8 cellular contexts compared by ENCODE assay signal in the genomic region with DNA sequence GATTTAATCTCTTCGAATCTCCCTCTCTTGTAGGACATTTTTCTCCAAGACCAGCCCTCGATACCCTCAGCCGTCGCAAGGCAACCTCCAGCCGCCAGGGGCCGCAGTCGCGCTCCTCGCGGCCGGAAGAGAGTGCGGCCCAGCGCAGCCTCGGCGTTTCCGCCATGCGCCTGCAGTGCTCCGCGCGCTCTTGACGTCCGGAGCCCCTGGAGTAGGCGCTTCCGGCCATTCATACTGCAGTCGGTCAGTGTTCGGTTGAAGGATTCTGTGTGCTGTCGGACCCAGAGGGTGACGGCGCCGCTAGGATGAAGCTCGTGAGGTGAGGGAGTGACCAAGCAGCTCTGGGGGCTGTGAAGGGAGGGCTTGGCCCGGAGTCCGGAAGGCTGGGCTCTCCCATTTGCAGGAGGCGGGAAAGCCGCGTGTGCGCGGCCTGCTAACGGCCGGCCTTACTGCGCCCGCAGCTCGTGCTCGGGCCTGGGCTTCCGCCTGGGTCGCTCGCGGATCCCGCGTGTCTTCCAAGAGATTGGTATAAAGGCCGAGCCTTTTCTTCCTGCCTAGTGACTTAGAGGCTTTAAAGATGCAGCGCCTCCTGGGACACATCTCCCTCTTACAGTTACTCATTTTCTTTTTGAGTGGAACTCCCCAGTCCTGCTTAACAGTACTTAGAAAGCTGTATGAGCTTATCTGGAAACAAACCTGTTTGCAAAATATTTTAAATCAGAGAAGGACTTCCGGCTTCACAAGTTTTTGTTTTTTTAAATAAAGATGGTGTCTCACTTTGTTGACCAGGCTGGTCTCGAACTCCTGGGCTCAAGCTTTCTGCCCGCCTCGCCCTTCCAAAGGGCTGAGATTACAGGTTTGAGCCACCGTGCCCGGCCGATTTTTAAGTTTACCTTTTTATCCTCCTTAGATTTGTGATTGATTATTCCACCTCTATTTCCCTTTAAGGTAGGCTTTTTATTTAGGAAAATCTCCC. TPM values are rescaled to one million over a fixed set of nuclear protein-coding genes. Genes with fewer than 3 reads are reported as not detected.
A peak's percentile ranks its signal among the peaks of the same experiment; 100 is the strongest.
DNase-seq lines count a peak whose midpoint lies in the region; ATAC-seq and TF ChIP-seq lines count a peak whose summit lies in the region.

A gene (plus strand): TSS at position 190 of the 976 bp plus-strand sequence. CDS start 116 bp downstream, at position 306.

- no peaks in the 10 kb centered on the region; the same call in 1 of the 2 replicates for H3K27me3 Mint-ChIP-seq in WTC11 (ENCODE audit: low read depth)
- H3K27me3 Mint-ChIP-seq in immature natural killer cell (ENCODE audit: low read depth in 3 of 3) = peaks cover 6 to 8% (median 7%) of the 10 kb centered on the region in 3 donors

- H3K9me3 ChIP-seq in spleen = no peaks in the 10 kb centered on the region

- H3K4me1 Mint-ChIP-seq in WTC11 (peaks cover 21% of the 10 kb centered on the region), immature natural killer cell (peaks cover 38 to 49% of the 10 kb centered on the region in 2 donors)

- ATAC-seq in GM18909 (IDR thresholded peaks at IDR 0.05; ENCODE audit: poor library complexity, unreplicated experiment) (peak; percentile 99), HG03175 (IDR thresholded peaks at IDR 0.05; ENCODE audit: unreplicated experiment) (peak; percentile 98), WTC11 (peak; percentile 97)

- H3K9me3 Mint-ChIP-seq in WTC11 (peaks cover 12% of the 10 kb centered on the region), immature natural killer cell (no peaks in the 10 kb centered on the region)

- TF ChIP-seq POLR2A in spleen (IDR thresholded peaks at IDR 0.05) = peak in 1 of 3 donors; percentile 7

- no peaks in the 10 kb centered on the region for H3K27me3 ChIP-seq in spleen (replicated peaks in 1 of 7)

- WGBS in spleen, 5 donors = 0 to 1% (median 1%) methylated on average over 39 to 59 of the region's 59 CpGs

- peaks cover 9 to 51% (median 29%) of the 10 kb centered on the region in 6 donors for H3K4me1 ChIP-seq in spleen

- TF ChIP-seq CTCF in AG09319 (IDR thresholded peaks at IDR 0.05; ENCODE audit: low read depth, low read length) = peak; percentile 95
- TF ChIP-seq CTCF in WTC11 (IDR thresholded peaks at IDR 0.05) = peak; percentile 79
- TF ChIP-seq CTCF in cardiac fibroblast (IDR thresholded peaks at IDR 0.05; ENCODE audit: low read depth, low read length) = peak; percentile 83
- peak; percentile 91 to 99 (median 97) for TF ChIP-seq CTCF in spleen (IDR thresholded peaks at IDR 0.05 in 8 of 11, conservative IDR thresholded peaks at IDR 0.05 in 3 of 11)

- H3K36me3 Mint-ChIP-seq in WTC11 (peaks cover 32% of the 10 kb centered on the region), immature natural killer cell (peaks cover 0 to 7% (median 4%) of the 10 kb centered on the region in 3 donors)

- peak within 1 kb of the TSS; percentile 73 to 89 (median 86) for H3K27ac ChIP-seq in spleen

- peak within 1 kb of the TSS; percentile 99 for H3K27ac Mint-ChIP-seq in WTC11
- H3K27ac Mint-ChIP-seq in immature natural killer cell = peak within 1 kb of the TSS; percentile 95 to 99 (median 98)

- DNase-seq in AG09319 (ENCODE audit: extremely low read depth, low read depth) (peak; percentile 64), NCI-H2227 treated with DMSO at 0.1 percent for 48 hours (lab: John Stamatoyannopoulos, UW) (peak; percentile 87), WTC11 (ENCODE audit: low spot score) (peak; percentile 91), cardiac fibroblast (ENCODE audit: low read depth in 2 of 2) (peak; percentile 93 to 94), immature natural killer cell (peak; percentile 85 to 86 (median 85)), spleen (peak; percentile 98)

- peak within 1 kb of the TSS; percentile 97 for H3K4me3 Mint-ChIP-seq in WTC11
- H3K4me3 Mint-ChIP-seq in immature natural killer cell = peak within 1 kb of the TSS; percentile 93 to 100 (median 99)

- CTCF ChIA-PET in WTC11 (lab: Charles Lee) = interaction anchor here (0.6 to 6.3 kb wide), 6 partner anchors 9 to 1530 kb away, joined by 3 to 86 read pairs (median 4); a partner anchor contains a TSS

- intact Hi-C loops in spleen (cut with DNase I; ENCODE audit: low total_unique reads) = loop anchor here (10.0 kb wide), 1 partner anchor 132 kb away; a partner anchor contains a TSS

- H3K4me3 ChIP-seq in cardiac fibroblast (replicated peaks in 1 of 2; ENCODE audit: low read depth in 2 of 2, low read length in 2 of 2) (peak within 1 kb of the TSS; percentile 80 to 88), spleen (peak within 1 kb of the TSS; percentile 70 to 96 (median 88))

- POLR2A ChIA-PET in WTC11 (lab: Charles Lee) = interaction anchor here (0.7 to 3.6 kb wide), 3 partner anchors 10 to 336 kb away, joined by 3 to 24 read pairs (median 8); a partner anchor contains a TSS

- peaks cover 0 to 34% (median 4%) of the 10 kb centered on the region in 6 donors for H3K36me3 ChIP-seq in spleen

TF ChIP-seq in WTC11, 78 proteins besides CTCF, POLR2A, EP300 and RAD21 (continues in another document):
- TF ChIP-seq, protein P1, sequence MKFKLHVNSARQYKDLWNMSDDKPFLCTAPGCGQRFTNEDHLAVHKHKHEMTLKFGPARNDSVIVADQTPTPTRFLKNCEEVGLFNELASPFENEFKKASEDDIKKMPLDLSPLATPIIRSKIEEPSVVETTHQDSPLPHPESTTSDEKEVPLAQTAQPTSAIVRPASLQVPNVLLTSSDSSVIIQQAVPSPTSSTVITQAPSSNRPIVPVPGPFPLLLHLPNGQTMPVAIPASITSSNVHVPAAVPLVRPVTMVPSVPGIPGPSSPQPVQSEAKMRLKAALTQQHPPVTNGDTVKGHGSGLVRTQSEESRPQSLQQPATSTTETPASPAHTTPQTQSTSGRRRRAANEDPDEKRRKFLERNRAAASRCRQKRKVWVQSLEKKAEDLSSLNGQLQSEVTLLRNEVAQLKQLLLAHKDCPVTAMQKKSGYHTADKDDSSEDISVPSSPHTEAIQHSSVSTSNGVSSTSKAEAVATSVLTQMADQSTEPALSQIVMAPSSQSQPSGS (CRISPR knock-in tag; IDR thresholded peaks at IDR 0.05; ENCODE audit: borderline replicate concordance, low read depth) = peak; percentile 14; the same call in 1 of the 2 replicates
- TF ChIP-seq, protein P2, sequence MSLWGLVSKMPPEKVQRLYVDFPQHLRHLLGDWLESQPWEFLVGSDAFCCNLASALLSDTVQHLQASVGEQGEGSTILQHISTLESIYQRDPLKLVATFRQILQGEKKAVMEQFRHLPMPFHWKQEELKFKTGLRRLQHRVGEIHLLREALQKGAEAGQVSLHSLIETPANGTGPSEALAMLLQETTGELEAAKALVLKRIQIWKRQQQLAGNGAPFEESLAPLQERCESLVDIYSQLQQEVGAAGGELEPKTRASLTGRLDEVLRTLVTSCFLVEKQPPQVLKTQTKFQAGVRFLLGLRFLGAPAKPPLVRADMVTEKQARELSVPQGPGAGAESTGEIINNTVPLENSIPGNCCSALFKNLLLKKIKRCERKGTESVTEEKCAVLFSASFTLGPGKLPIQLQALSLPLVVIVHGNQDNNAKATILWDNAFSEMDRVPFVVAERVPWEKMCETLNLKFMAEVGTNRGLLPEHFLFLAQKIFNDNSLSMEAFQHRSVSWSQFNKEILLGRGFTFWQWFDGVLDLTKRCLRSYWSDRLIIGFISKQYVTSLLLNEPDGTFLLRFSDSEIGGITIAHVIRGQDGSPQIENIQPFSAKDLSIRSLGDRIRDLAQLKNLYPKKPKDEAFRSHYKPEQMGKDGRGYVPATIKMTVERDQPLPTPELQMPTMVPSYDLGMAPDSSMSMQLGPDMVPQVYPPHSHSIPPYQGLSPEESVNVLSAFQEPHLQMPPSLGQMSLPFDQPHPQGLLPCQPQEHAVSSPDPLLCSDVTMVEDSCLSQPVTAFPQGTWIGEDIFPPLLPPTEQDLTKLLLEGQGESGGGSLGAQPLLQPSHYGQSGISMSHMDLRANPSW (CRISPR knock-in tag; conservative IDR thresholded peaks at IDR 0.05; ENCODE audit: low read depth) = no peak
- TF ChIP-seq, protein P3, sequence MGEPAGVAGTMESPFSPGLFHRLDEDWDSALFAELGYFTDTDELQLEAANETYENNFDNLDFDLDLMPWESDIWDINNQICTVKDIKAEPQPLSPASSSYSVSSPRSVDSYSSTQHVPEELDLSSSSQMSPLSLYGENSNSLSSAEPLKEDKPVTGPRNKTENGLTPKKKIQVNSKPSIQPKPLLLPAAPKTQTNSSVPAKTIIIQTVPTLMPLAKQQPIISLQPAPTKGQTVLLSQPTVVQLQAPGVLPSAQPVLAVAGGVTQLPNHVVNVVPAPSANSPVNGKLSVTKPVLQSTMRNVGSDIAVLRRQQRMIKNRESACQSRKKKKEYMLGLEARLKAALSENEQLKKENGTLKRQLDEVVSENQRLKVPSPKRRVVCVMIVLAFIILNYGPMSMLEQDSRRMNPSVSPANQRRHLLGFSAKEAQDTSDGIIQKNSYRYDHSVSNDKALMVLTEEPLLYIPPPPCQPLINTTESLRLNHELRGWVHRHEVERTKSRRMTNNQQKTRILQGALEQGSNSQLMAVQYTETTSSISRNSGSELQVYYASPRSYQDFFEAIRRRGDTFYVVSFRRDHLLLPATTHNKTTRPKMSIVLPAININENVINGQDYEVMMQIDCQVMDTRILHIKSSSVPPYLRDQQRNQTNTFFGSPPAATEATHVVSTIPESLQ (CRISPR knock-in tag; IDR thresholded peaks at IDR 0.05) = 0 out of 2 replicates have a peak, but pooled peaks have one; percentile 72
- TF ChIP-seq OVOL2 (CRISPR knock-in tag; IDR thresholded peaks at IDR 0.05; ENCODE audit: borderline replicate concordance) (no peak), NFYB (CRISPR knock-in tag; conservative IDR thresholded peaks at IDR 0.05; ENCODE audit: low read depth) (no peak)

RNA-seq across cellular contexts. Expression of the gene that starts here (rescaled TPM):
- total RNA-seq in WTC11 (2021) (136 to 140 TPM (median 137 TPM) in 3 replicates), spleen (10 to 100 TPM in 5 of 7 donors, 1 to 10 TPM in 2; 5.6 to 52.6 (median 28.7) TPM)
- polyA plus RNA-seq in immature natural killer cell (10 to 100 TPM; 50.7 to 86.4 (median 84.8) TPM), spleen (10 to 100 TPM; 19.0 to 33.1 (median 27.0) TPM)

Comparison
In these comparisons a context has a peak if more than half of its experiments do, and no peak if none do; other contexts are left out.
1. Peak in every context shown above with its lines: DNase-seq, ATAC-seq, H3K4me3 ChIP-seq and H3K27ac ChIP-seq.